In genomic region chr17:81440511-81441244, GRCh38 we compare ENCODE assay signal across 9 cellular contexts. TPM values are rescaled to one million over a fixed set of nuclear protein-coding genes. Genes with fewer than 3 reads are reported as not detected.
DNase-seq lines count a peak whose midpoint lies in the region; ATAC-seq, FAIRE-seq and TF ChIP-seq lines count a peak whose summit lies in the region.
"Had no signal": no experiment of that assay in that cellular context is flagged by ENCODE, and none has a peak within 500 bp of the region (broad histone marks: within the 10 kb centered on the region; RNA-seq: fewer than 3 reads in every experiment).

No MANE protein-coding gene starts in this region.

- H3K4me3 ChIP-seq in H7 (ENCODE audit: insufficient read depth, low read depth, low read length) (no peak overlapping the region), RWPE2 (ENCODE audit: severe bottlenecking) (no peak overlapping the region), iPS DF 6.9 (ENCODE audit: low read length) (no peak overlapping the region)

- TF ChIP-seq CTCF in D721Med (IDR thresholded peaks at IDR 0.05; ENCODE audit: insufficient read depth, missing control alignments) (peak; percentile 67), RWPE2 (IDR thresholded peaks at IDR 0.05; ENCODE audit: poor library complexity, severe bottlenecking) (peak; percentile 45)

- H3K4me1 ChIP-seq in RWPE2 (ENCODE audit: insufficient read depth, poor library complexity, severe bottlenecking), result peaks cover 6% of the 10 kb centered on the region
- peaks cover 6% of the 10 kb centered on the region for H3K4me1 ChIP-seq in iPS DF 6.9 (ENCODE audit: control insufficient read depth, insufficient read depth, low read length)

- ATAC-seq in RWPE2 (ENCODE audit: low read depth) (no peak), GM18511 (IDR thresholded peaks at IDR 0.05; ENCODE audit: unreplicated experiment) (no peak), HG02588 (IDR thresholded peaks at IDR 0.05; ENCODE audit: unreplicated experiment) (no peak), GM21381 (IDR thresholded peaks at IDR 0.05; ENCODE audit: unreplicated experiment) (no peak)

- H3K9me3 ChIP-seq in RWPE2 (ENCODE audit: severe bottlenecking), result no peaks in the 10 kb centered on the region
- no peaks in the 10 kb centered on the region for H3K9me3 ChIP-seq in iPS DF 6.9 (ENCODE audit: control insufficient read depth, insufficient read depth, low read length)

- FAIRE-seq in D721Med (lab: Jason Lieb, UNC), result no peak

- DNase-seq in D721Med (ENCODE audit: insufficient read length, low spot score) (peak; percentile 94), H7 (peak; percentile 99), RWPE2 (ENCODE audit: low spot score) (no peak), iPS DF 6.9 (ENCODE audit: low read depth, low spot score) (peak; percentile 31)
- DNase-seq in stimulated activated CD4-positive, alpha-beta T cell treated with anti-CD3 and anti-CD28 coated beads, Interleukin-2, amount 100 ng/mL, for 48 hours, result no peak
- DNase-seq: activated T-cell treated with anti-CD3 and anti-CD28 coated beads, Interleukin-2, amount 50 U/mL, for 1 hour had no signal

- H3K27ac ChIP-seq in RWPE2 (ENCODE audit: poor library complexity, severe bottlenecking), result no peak overlapping the region
- no peak overlapping the region for H3K27ac ChIP-seq in iPS DF 6.9 (ENCODE audit: low read length)

- no peaks in the 10 kb centered on the region for H3K27me3 ChIP-seq in H7 (ENCODE audit: control insufficient read depth, insufficient read depth, low read length)
- H3K27me3 ChIP-seq in RWPE2 (ENCODE audit: insufficient read depth, poor library complexity, severe bottlenecking), result no peaks in the 10 kb centered on the region
- no peaks in the 10 kb centered on the region for H3K27me3 ChIP-seq in iPS DF 6.9 (ENCODE audit: control insufficient read depth, insufficient read depth, low read length)

- WGBS in iPS DF 6.9 (ENCODE audit: insufficient coverage, insufficient read length), result no CpG with 5 or more reads among the region's 24 CpGs

- H3K36me3 ChIP-seq in H7 (replicated peaks; ENCODE audit: control insufficient read depth, insufficient read depth, low read length) (no peaks in the 10 kb centered on the region), RWPE2 (ENCODE audit: low read depth) (no peaks in the 10 kb centered on the region), iPS DF 6.9 (ENCODE audit: control insufficient read depth, insufficient read depth, low read length) (no peaks in the 10 kb centered on the region; the same call in 1 of the 2 replicates)

RNA-seq across cellular contexts. Expression of gene BAHCC1, which starts 45.4 kb away (rescaled TPM):
- 8.7 and 19.7 TPM in 2 replicates for total RNA-seq in H7 (2014; rRNA removed; shearing (Covaris generic))

Comparison
In these comparisons a context has a peak if more than half of its experiments do, and no peak if none do; other contexts are left out.
1. DNase-seq: peak in D721Med (single experiment), H7 (single experiment) and iPS DF 6.9 (single experiment); none in RWPE2 (single experiment) and stimulated activated CD4-positive, alpha-beta T cell treated with anti-CD3 and anti-CD28 coated beads, Interleukin-2, amount 100 ng/mL, for 48 hours (0 of 2).